In genomic region chr9:125261501-125262216, GRCh38 we compare ENCODE assay signal across 8 cellular contexts. TPM values are rescaled to one million over a fixed set of nuclear protein-coding genes. Genes with fewer than 3 reads are reported as not detected.
DNase-seq lines count a peak whose midpoint lies in the region; ATAC-seq and TF ChIP-seq lines count a peak whose summit lies in the region.

GAPVD1 (plus strand) TSS chr9:125261826; CDS start chr9:125298922, 37,096 bp downstream.

- intact Hi-C loops in Calu3 (cut with micrococcal nuclease; ENCODE audit: unreplicated experiment): no loop called here

- H3K4me1 ChIP-seq in NT2/D1 (ENCODE audit: insufficient read depth, insufficient read length): no peaks in the 10 kb centered on the region
- H3K4me1 ChIP-seq in endodermal cell (ENCODE audit: control insufficient read depth, insufficient read depth, low read length): peaks cover 3% of the 10 kb centered on the region

- H3K9ac ChIP-seq in NT2/D1 (ENCODE audit: insufficient read length, low read depth) (peak within 1 kb of the TSS; percentile 96), endodermal cell (ENCODE audit: extremely low read depth, low read length, poor library complexity, severe bottlenecking) (peak within 1 kb of the TSS; percentile 62)

- H3K4me1 Mint-ChIP-seq in Calu3 (ENCODE audit: low read depth, unreplicated experiment) (peaks cover 9% of the 10 kb centered on the region), endodermal cell (peaks cover 8% of the 10 kb centered on the region)
- peaks cover 39% of the 10 kb centered on the region for H3K4me1 Mint-ChIP-seq in activated CD8-positive, alpha-beta memory T cell treated with anti-CD3 and anti-CD28 coated beads, Interleukin-2, amount 10 ng/mL, durations not matched to agents 7 days and 5 days

- H3K4me3 ChIP-seq in NT2/D1 (ENCODE audit: insufficient read length, low read depth) (peak within 1 kb of the TSS; percentile 96), endodermal cell (ENCODE audit: low read length) (peak within 1 kb of the TSS; percentile 95)

- CTCF ChIA-PET in Calu3 (lab: Charles Lee): interaction anchor here (0.5 to 1.9 kb wide), 5 partner anchors 11 to 1238 kb away, joined by 3 to 6 read pairs (median 4); partner anchors contain the start of gene HSPA5
- CTCF ChIA-PET in activated CD8-positive, alpha-beta memory T cell treated with anti-CD3 and anti-CD28 coated beads, Interleukin-2, amount 10 ng/mL, durations not matched to agents 7 days and 5 days (lab: Charles Lee): interaction anchor here (0.7 to 4.6 kb wide), 9 partner anchors 9 to 275 kb away, joined by 3 to 29 read pairs (median 4); partner anchors contain the start of gene HSPA5

- ATAC-seq in GM21360 (IDR thresholded peaks at IDR 0.05; ENCODE audit: unreplicated experiment): peak; percentile 86
- peak; percentile 98 for ATAC-seq in activated CD8-positive, alpha-beta memory T cell treated with anti-CD3 and anti-CD28 coated beads, Interleukin-2, amount 10 ng/mL, durations not matched to agents 7 days and 5 days

- H3K36me3 Mint-ChIP-seq in Calu3 (ENCODE audit: insufficient read depth, unreplicated experiment): peaks cover 27% of the 10 kb centered on the region
- H3K36me3 Mint-ChIP-seq in activated CD8-positive, alpha-beta memory T cell treated with anti-CD3 and anti-CD28 coated beads, Interleukin-2, amount 10 ng/mL, durations not matched to agents 7 days and 5 days: peaks cover 11% of the 10 kb centered on the region
- peaks cover 12% of the 10 kb centered on the region for H3K36me3 Mint-ChIP-seq in endodermal cell (ENCODE audit: low read depth)

- H3K4me3 Mint-ChIP-seq in Calu3 (ENCODE audit: low read depth, unreplicated experiment): peak within 1 kb of the TSS; percentile 93
- H3K4me3 Mint-ChIP-seq in activated CD8-positive, alpha-beta memory T cell treated with anti-CD3 and anti-CD28 coated beads, Interleukin-2, amount 10 ng/mL, durations not matched to agents 7 days and 5 days: peak within 1 kb of the TSS; percentile 97
- peak within 1 kb of the TSS; percentile 98 for H3K4me3 Mint-ChIP-seq in endodermal cell

- H3K9me3 ChIP-seq in NT2/D1 (ENCODE audit: insufficient read depth, low read length) (no peaks in the 10 kb centered on the region), endodermal cell (ENCODE audit: control insufficient read depth, low read length) (no peaks in the 10 kb centered on the region)

- H3K9me3 Mint-ChIP-seq in Calu3 (ENCODE audit: low read depth, unreplicated experiment) (no peaks in the 10 kb centered on the region), endodermal cell (peaks cover 3% of the 10 kb centered on the region)
- H3K9me3 Mint-ChIP-seq in activated CD8-positive, alpha-beta memory T cell treated with anti-CD3 and anti-CD28 coated beads, Interleukin-2, amount 10 ng/mL, durations not matched to agents 7 days and 5 days (ENCODE audit: low read depth): no peaks in the 10 kb centered on the region

- no peaks in the 10 kb centered on the region for H3K27me3 ChIP-seq in NT2/D1 (ENCODE audit: insufficient read depth, insufficient read length)
- H3K27me3 ChIP-seq in endodermal cell (ENCODE audit: control insufficient read depth, insufficient read depth, low read length, poor library complexity, severe bottlenecking): no peaks in the 10 kb centered on the region

- peaks cover 16% of the 10 kb centered on the region for H3K36me3 ChIP-seq in NT2/D1 (ENCODE audit: insufficient read depth, insufficient read length, low read length)
- H3K36me3 ChIP-seq in endodermal cell (ENCODE audit: control insufficient read depth, insufficient read depth, low read length): peaks cover 15% of the 10 kb centered on the region

- H3K27me3 Mint-ChIP-seq in Calu3 (ENCODE audit: unreplicated experiment) (no peaks in the 10 kb centered on the region), endodermal cell (ENCODE audit: insufficient read depth) (no peaks in the 10 kb centered on the region)
- H3K27me3 Mint-ChIP-seq in activated CD8-positive, alpha-beta memory T cell treated with anti-CD3 and anti-CD28 coated beads, Interleukin-2, amount 10 ng/mL, durations not matched to agents 7 days and 5 days: no peaks in the 10 kb centered on the region

- no peak within 1 kb of the TSS for H3K27ac ChIP-seq in endodermal cell (ENCODE audit: low read depth, low read length)

- BruUV-seq in Calu3 (replicated peaks; lab: Mats Ljungman, UMichigan): no TSS peak

- DNase-seq in Calu3 (peak; percentile 89), HT1080 (ENCODE audit: low read depth) (peak; percentile 93), NT2/D1 (ENCODE audit: low read depth, low spot score) (peak; percentile 89), endodermal cell (peak; percentile 97), mesenteric fat pad (ENCODE audit: low spot score) (peak; percentile 97)
- peak; percentile 93 for DNase-seq in activated CD8-positive, alpha-beta memory T cell treated with anti-CD3 and anti-CD28 coated beads, Interleukin-2, amount 10 ng/mL, durations not matched to agents 7 days and 5 days
- peak; percentile 77 for DNase-seq in stimulated activated CD8-positive, alpha-beta memory T cell treated with anti-CD3 and anti-CD28 coated beads, Interleukin-15, amount 100 ng/mL, for 24 hours (ENCODE audit: low read depth)

- TF ChIP-seq CTCF in Calu3 (IDR thresholded peaks at IDR 0.05; ENCODE audit: unreplicated experiment) (no peak), endodermal cell (conservative IDR thresholded peaks at IDR 0.05) (peak; percentile 59)

- peak within 1 kb of the TSS; percentile 63 for H3K27ac Mint-ChIP-seq in Calu3 (ENCODE audit: unreplicated experiment)
- peak within 1 kb of the TSS; percentile 95 for H3K27ac Mint-ChIP-seq in activated CD8-positive, alpha-beta memory T cell treated with anti-CD3 and anti-CD28 coated beads, Interleukin-2, amount 10 ng/mL, durations not matched to agents 7 days and 5 days
- peak within 1 kb of the TSS; percentile 90 for H3K27ac Mint-ChIP-seq in endodermal cell

- 3 to 5% methylated on average over 6 to 66 of the region's 66 CpGs for WGBS in endodermal cell (ENCODE audit: insufficient coverage in 1 of 2, insufficient read length in 1 of 2), 2 experiments

RNA-seq across cellular contexts. Expression of gene GAPVD1, which starts in this region (rescaled TPM):
- 28.7 and 32.6 TPM in 2 replicates for total RNA-seq in Calu3 (2022)
- 37.6 and 39.6 TPM in 2 replicates for total RNA-seq in HT1080 (2014; rRNA removed; shearing (Covaris generic))
- polyA plus RNA-seq in HT1080 (2015; cell fraction: cytosol; rRNA removed): 21.3 and 23.4 TPM in 2 replicates
- 62.3 and 68.2 TPM in 2 replicates for polyA plus RNA-seq in HT1080 (2015; cell fraction: nucleus; rRNA removed)
- 10 to 100 TPM; 53.4 to 54.2 TPM for total RNA-seq in activated CD8-positive, alpha-beta memory T cell treated with anti-CD3 and anti-CD28 coated beads, Interleukin-2, amount 10 ng/mL, durations not matched to agents 7 days and 5 days
- total RNA-seq in endodermal cell: 10 to 100 TPM; 44.4 to 48.4 TPM
- 20.2 TPM for polyA plus RNA-seq in endodermal cell (2013, experiment 1 of 2)
- polyA plus RNA-seq in endodermal cell (2013, experiment 2 of 2): 24.2 TPM
- total RNA-seq in mesenteric fat pad: 66.8 TPM
